In genomic region chr2:229725716-229726346, GRCh38 we compare ENCODE assay signal across 13 cellular contexts. TPM values are rescaled to one million over a fixed set of nuclear protein-coding genes. Genes with fewer than 3 reads are reported as not detected.
DNase-seq lines count a peak whose midpoint lies in the region; ATAC-seq and TF ChIP-seq lines count a peak whose summit lies in the region.
"Had no signal": no experiment of that assay in that cellular context is flagged by ENCODE, and none has a peak within 500 bp of the region (broad histone marks: within the 10 kb centered on the region; RNA-seq: fewer than 3 reads in every experiment).

No MANE protein-coding gene starts in this region.

- H3K36me3 ChIP-seq in skeletal muscle satellite cell (ENCODE audit: insufficient read depth, low read length) (no peaks in the 10 kb centered on the region), WERI-Rb-1 (no peaks in the 10 kb centered on the region)
- H3K36me3 ChIP-seq: ascending aorta had no signal

- peak overlapping the region; percentile 58 for H3K9ac ChIP-seq in skeletal muscle satellite cell (ENCODE audit: low read depth, low read length)

- H3K27me3 ChIP-seq in skeletal muscle satellite cell (ENCODE audit: control insufficient read depth, insufficient read depth, low read length) (no peaks in the 10 kb centered on the region), WERI-Rb-1 (ENCODE audit: insufficient read depth, low read depth, severe bottlenecking) (peaks cover 49% of the 10 kb centered on the region)
- H3K27me3 ChIP-seq: ascending aorta had no signal

- no peak overlapping the region for H3K4me2 ChIP-seq in skeletal muscle satellite cell (ENCODE audit: low read length)

- no peak for TF ChIP-seq CTCF in cardiac fibroblast (IDR thresholded peaks at IDR 0.05; ENCODE audit: low read depth, low read length)
- TF ChIP-seq CTCF in WERI-Rb-1 (IDR thresholded peaks at IDR 0.05; ENCODE audit: low read depth, low read length), result no peak

- H3K4me1 ChIP-seq in skeletal muscle satellite cell (ENCODE audit: control insufficient read depth, insufficient read depth, low read length), result peaks cover 9% of the 10 kb centered on the region
- H3K4me1 ChIP-seq: ascending aorta had no signal

- no peak overlapping the region for H3K4me3 ChIP-seq in cardiac fibroblast (replicated peaks in 1 of 2; ENCODE audit: low read depth in 2 of 2, low read length in 2 of 2)
- H3K4me3 ChIP-seq in skeletal muscle satellite cell (ENCODE audit: low read length), result no peak overlapping the region
- no peak overlapping the region for H3K4me3 ChIP-seq in WERI-Rb-1 (ENCODE audit: low read depth, low read length)
- H3K4me3 ChIP-seq: ascending aorta had no signal

- H3K27ac ChIP-seq in WERI-Rb-1, result no peak overlapping the region
- H3K27ac ChIP-seq: ascending aorta had no signal

- no peaks in the 10 kb centered on the region for H3K9me3 ChIP-seq in skeletal muscle satellite cell (replicated peaks; ENCODE audit: low read length)
- no peaks in the 10 kb centered on the region for H3K9me3 ChIP-seq in WERI-Rb-1 (ENCODE audit: severe bottlenecking)
- H3K9me3 ChIP-seq: ascending aorta had no signal

- no peak for ATAC-seq in HG03108 (IDR thresholded peaks at IDR 0.05; ENCODE audit: unreplicated experiment)

- peak; percentile 30 for DNase-seq in NCI-H82 (lab: John Stamatoyannopoulos, UW)
- no peak for DNase-seq in NCI-H82 treated with DMSO at 0.1 percent for 48 hours (lab: John Stamatoyannopoulos, UW; ENCODE audit: unreplicated experiment)
- DNase-seq in NCI-H460 (ENCODE audit: extremely low read depth, low read depth), result peak; percentile 97
- DNase-seq in cardiac fibroblast (ENCODE audit: low read depth in 2 of 2), result peak; percentile 65 to 93
- no peak for DNase-seq in WERI-Rb-1
- DNase-seq in stimulated activated CD4-positive, alpha-beta T cell treated with anti-CD3 and anti-CD28 coated beads, Interleukin-15, amount 100 ng/mL, for 24 hours, result no peak
- DNase-seq: AML-193, GOT3, mesendoderm, right cardiac atrium had no signal

RNA-seq across cellular contexts. Expression of gene DNER, which starts 11.5 kb away (rescaled TPM):
- total RNA-seq in NCI-H460 (2014; rRNA removed; shearing (Covaris generic)), result 107 and 111 TPM in 2 replicates
- polyA plus RNA-seq in NCI-H460 (2014; cell fraction: nucleus; rRNA removed), result 112 and 135 TPM in 2 replicates
- total RNA-seq in skeletal muscle satellite cell (2012; rRNA removed), result 6.3 and 19.8 TPM in 2 replicates

Comparison
In these comparisons a context has a peak if more than half of its experiments do, and no peak if none do; other contexts are left out.
1. DNase-seq: peak in NCI-H82 (single experiment), NCI-H460 (single experiment) and cardiac fibroblast (2 of 2); none in NCI-H82 treated with DMSO at 0.1 percent for 48 hours (single experiment), WERI-Rb-1 (single experiment) and stimulated activated CD4-positive, alpha-beta T cell treated with anti-CD3 and anti-CD28 coated beads, Interleukin-15, amount 100 ng/mL, for 24 hours (single experiment).